12 cellular contexts compared by ENCODE assay signal in genomic region chr16:84367750-84368320, GRCh38. TPM values are rescaled to one million over a fixed set of nuclear protein-coding genes. Genes with fewer than 3 reads are reported as not detected.
A peak's percentile ranks its signal among the peaks of the same experiment; 100 is the strongest.
DNase-seq lines count a peak whose midpoint lies in the region; ATAC-seq, FAIRE-seq and TF ChIP-seq lines count a peak whose summit lies in the region.
"Had no signal": no experiment of that assay in that cellular context is flagged by ENCODE, and none has a peak within 500 bp of the region (broad histone marks: within the 10 kb centered on the region; RNA-seq: fewer than 3 reads in every experiment).

No MANE protein-coding gene starts in this region.

- TF ChIP-seq RAD21 in GM12878 (IDR thresholded peaks at IDR 0.05; ENCODE audit: insufficient read depth, low read depth, low read length) (no peak), HepG2 (CRISPR knock-in tag; IDR thresholded peaks at IDR 0.05) (no peak)

- no peak for TF ChIP-seq CTCF in GM12878 (IDR thresholded peaks at IDR 0.05 in 2 of 3, conservative IDR thresholded peaks at IDR 0.05 in 1 of 3; ENCODE audit: control insufficient read depth in 2 of 3, extremely low read depth in 1 of 3, insufficient read depth in 1 of 3, low read depth in 3 of 3, low read length in 3 of 3)
- TF ChIP-seq CTCF in HepG2 (CRISPR knock-in tag; IDR thresholded peaks at IDR 0.05), result no peak
- TF ChIP-seq CTCF in testis (IDR thresholded peaks at IDR 0.05), result no peak

- TF ChIP-seq POLR2A in GM12878 (IDR thresholded peaks at IDR 0.05; ENCODE audit: low read depth, low read length) (no peak), HepG2 (IDR thresholded peaks at IDR 0.05; ENCODE audit: insufficient read depth in 1 of 2, low read depth in 2 of 2, low read length in 2 of 2) (no peak), testis (IDR thresholded peaks at IDR 0.05) (no peak)

- no peak overlapping the region for H2AFZ ChIP-seq in GM12878 (ENCODE audit: control insufficient read depth, low read depth, low read length)
- no peak overlapping the region for H2AFZ ChIP-seq in HepG2 (ENCODE audit: low read length)

- SMC1A ChIA-PET in GM12878 (lab: Charles Lee; ENCODE audit: uncharacterized antibody, unreplicated experiment), result no interaction called here

- TF ChIP-seq EP300 in GM12878 (IDR thresholded peaks at IDR 0.05; ENCODE audit: borderline replicate concordance in 1 of 2, control insufficient read depth in 1 of 2, low read depth in 2 of 2, low read length in 2 of 2), result no peak
- no peak for TF ChIP-seq EP300 in HepG2 (IDR thresholded peaks at IDR 0.05; ENCODE audit: low read depth in 2 of 2, low read length in 2 of 2)
- no peak for TF ChIP-seq EP300 in HepG2 (CRISPR knock-in tag; IDR thresholded peaks at IDR 0.05; ENCODE audit: borderline replicate concordance)

- CTCF ChIA-PET in GM12878 (lab: Yijun Ruan, JAX), result no interaction called here
- CTCF ChIA-PET in HepG2 (lab: Yijun Ruan, JAX; ENCODE audit: low intra/inter-chr PET ratio, low total read pairs), result no interaction called here

- in situ Hi-C loops in GM12878 (cut with MboI) (no loop called here), HepG2 (cut with HindIII; ENCODE audit: extremely low pct_ligation_motif_present, low pct_unique_long_range_greater_than_20kb) (no loop called here)

- peaks cover 0 to 12% of the 10 kb centered on the region in 2 experiments; a peak in 3 of 4 replicates for H3K27me3 ChIP-seq in GM12878 (replicated peaks in 1 of 2; ENCODE audit: control insufficient read depth in 2 of 2, insufficient read depth in 2 of 2, low read length in 1 of 2)
- peaks cover 0 to 39% of the 10 kb centered on the region in 2 experiments; a peak in 4 of 5 replicates for H3K27me3 ChIP-seq in HepG2 (ENCODE audit: control insufficient read depth in 1 of 2, insufficient read depth in 2 of 2, low read length in 2 of 2)
- H3K27me3 ChIP-seq in testis, result no peaks in the 10 kb centered on the region

- ATAC-seq in GM12878 (no peak), HepG2 (peak; percentile 24), HG02588 (IDR thresholded peaks at IDR 0.05; ENCODE audit: unreplicated experiment) (no peak)
- ATAC-seq: sciatic nerve had no signal

- no peak overlapping the region for H3K27ac ChIP-seq in GM12878 (ENCODE audit: control insufficient read depth, insufficient read depth)
- H3K27ac ChIP-seq in HepG2 (ENCODE audit: extremely low read length, insufficient read depth, low read length), result no peak overlapping the region
- no peak overlapping the region for H3K27ac ChIP-seq in testis

- no peaks in the 10 kb centered on the region for H4K20me1 ChIP-seq in GM12878 (ENCODE audit: control insufficient read depth, insufficient read depth)
- no peaks in the 10 kb centered on the region for H4K20me1 ChIP-seq in HepG2 (ENCODE audit: insufficient read depth, low read length)

- intact Hi-C loops in GM12878 (cut with micrococcal nuclease; ENCODE audit: unreplicated experiment), result no loop called here
- intact Hi-C loops in HepG2 (cut with micrococcal nuclease; ENCODE audit: unreplicated experiment), result no loop called here
- intact Hi-C loops in testis (cut with DNase I; ENCODE audit: low total_unique reads), result no loop called here

- H3K9me3 ChIP-seq in GM12878 (replicated peaks; ENCODE audit: control insufficient read depth, insufficient read depth, low read length), result no peaks in the 10 kb centered on the region
- no peaks in the 10 kb centered on the region for H3K9me3 ChIP-seq in HepG2 (ENCODE audit: low read length)
- no peaks in the 10 kb centered on the region for H3K9me3 ChIP-seq in testis

- WGBS in GM12878 (ENCODE audit: insufficient coverage, insufficient replicate concordance, low lambda C conversion rate, missing lambda C conversion rate), result 25% methylated on average over 27 of the region's 27 CpGs
- 54% methylated on average over 14 of the region's 27 CpGs for WGBS in HepG2 (ENCODE audit: low lambda C conversion rate)
- 7 to 23% methylated on average over 3 to 27 of the region's 27 CpGs for WGBS in testis, 2 donors

- RAD21 ChIA-PET in GM12878 (lab: Charles Lee; ENCODE audit: unreplicated experiment), result no interaction called here

- DNase-seq in NCI-H748 (lab: John Stamatoyannopoulos, UW; ENCODE audit: unreplicated experiment) (peak; percentile 58), NCI-H748 treated with DMSO at 0.1 percent for 48 hours (lab: John Stamatoyannopoulos, UW) (no peak), GM12878 (ENCODE audit: low read depth, low spot score) (no peak), HepG2 (ENCODE audit: low spot score) (no peak), testis (no peak), cerebellar cortex (ENCODE audit: low spot score) (no peak), NCI-H187 treated with DMSO at 0.1 percent for 48 hours (lab: John Stamatoyannopoulos, UW) (no peak)
- DNase-seq: erythroblast, KG1 had no signal

- H3K4me3 ChIP-seq in GM12878 (no peak overlapping the region), HepG2 (replicated peaks in 1 of 3; ENCODE audit: insufficient read depth in 1 of 3, low read depth in 2 of 3, low read length in 3 of 3) (no peak overlapping the region; a peak in 1 of 6 replicates), testis (peak overlapping the region; percentile 20 to 31)

- no peak overlapping the region for H3K4me2 ChIP-seq in GM12878 (ENCODE audit: control insufficient read depth, insufficient read depth)
- no peak overlapping the region for H3K4me2 ChIP-seq in HepG2 (ENCODE audit: low read depth, low read length)

- H3K4me1 ChIP-seq in GM12878 (ENCODE audit: control insufficient read depth, insufficient read depth, low read length) (no peaks in the 10 kb centered on the region), HepG2 (ENCODE audit: insufficient read depth, low read length) (peaks cover 17% of the 10 kb centered on the region), testis (no peaks in the 10 kb centered on the region)

- H3K36me3 ChIP-seq in GM12878 (ENCODE audit: control insufficient read depth in 2 of 2, insufficient read depth in 2 of 2, low read length in 1 of 2) (no peaks in the 10 kb centered on the region), HepG2 (replicated peaks in 1 of 2; ENCODE audit: control insufficient read depth in 1 of 2, insufficient read depth in 2 of 2, low read length in 2 of 2) (no peaks in the 10 kb centered on the region), testis (ENCODE audit: low read depth, missing control alignments) (no peaks in the 10 kb centered on the region)

- H3K9ac ChIP-seq in GM12878 (ENCODE audit: control insufficient read depth, insufficient read depth, low read length), result no peak overlapping the region
- H3K9ac ChIP-seq in HepG2 (ENCODE audit: insufficient read depth, low read depth, low read length), result no peak overlapping the region

- H3K79me2 ChIP-seq in GM12878 (ENCODE audit: control insufficient read depth, insufficient read depth, low read length), result no peaks in the 10 kb centered on the region
- H3K79me2 ChIP-seq in HepG2 (ENCODE audit: insufficient read depth, low read length), result no peaks in the 10 kb centered on the region

- no peak for FAIRE-seq in GM12878 (lab: Jason Lieb, UNC)
- FAIRE-seq in HepG2 (lab: Jason Lieb, UNC), result no peak

- POLR2A ChIA-PET in GM12878 (lab: Charles Lee) (no interaction called here), HepG2 (lab: Yijun Ruan, JAX) (no interaction called here)

- BruUV-seq in GM12878 (replicated peaks; lab: Mats Ljungman, UMichigan), result no TSS peak
- no TSS peak for BruUV-seq in HepG2 (replicated peaks; lab: Mats Ljungman, UMichigan)

TF ChIP-seq in HepG2, 621 proteins besides CTCF, POLR2A, EP300 and RAD21 (continues in another document):
- no peak for TF ChIP-seq NFIB (CRISPR knock-in tag; IDR thresholded peaks at IDR 0.05; ENCODE audit: borderline replicate concordance)

RNA-seq across cellular contexts. Expression of gene ATP2C2, which starts 0.5 kb away (rescaled TPM):
- total RNA-seq in GM12878 (2013; cell fraction: nucleolus; rRNA removed), result not detected in 2 replicates
- not detected in 2 replicates for total RNA-seq in GM12878 (2014; rRNA removed)
- total RNA-seq in GM12878 (2014; rRNA removed; fragmentation: Illumina TruSeq; extraction: Trizol), result not detected in 2 replicates
- total RNA-seq in GM12878 (2021), result not detected in 2 replicates
- not detected for polyA plus RNA-seq in GM12878 (2011; ENCODE audit: low read depth)
- not detected in 2 replicates for polyA plus RNA-seq in GM12878 (2011; rRNA removed)
- polyA plus RNA-seq in GM12878 (2011; cell fraction: cytosol; rRNA removed), result not detected in 2 replicates
- not detected in 2 replicates for polyA plus RNA-seq in GM12878 (2011; cell fraction: nucleus; rRNA removed)
- polyA plus RNA-seq in GM12878 (2012), result 0.07 and 0.14 TPM in 2 replicates
- polyA plus RNA-seq in GM12878 (2014; fragmentation: Illumina TruSeq; extraction: Trizol), result not detected in 2 replicates
- under 1 TPM in 1 of 2 experiments, not detected in 1; 0.05 TPM for polyA plus RNA-seq in GM12878 (2014; fragmentation: Nextera tagmentation; extraction: Ambion mirVana)
- not detected in 2 replicates for polyA plus RNA-seq in GM12878 (2014; rRNA removed)
- polyA plus RNA-seq in GM12878 (2016; fragmentation: Nextera tagmentation; extraction: Ambion mirVana), result under 1 TPM in 1 of 2 experiments, not detected in 1; 0.19 TPM
- polyA minus RNA-seq in GM12878 (2011; rRNA and poly(A)+ RNA removed), result 0.15 TPM in 1 of 2 replicates, not detected in the other
- not detected in 2 replicates for polyA minus RNA-seq in GM12878 (2011; cell fraction: cytosol; rRNA and poly(A)+ RNA removed)
- not detected in 2 replicates for polyA minus RNA-seq in GM12878 (2011; cell fraction: nucleus; rRNA and poly(A)+ RNA removed)
- total RNA-seq in HepG2 (2016; rRNA removed; fragmentation: Illumina TruSeq; extraction: Trizol), result not detected in 2 replicates
- total RNA-seq in HepG2 (2016; cell fraction: cytosol; rRNA removed; fragmentation: Illumina TruSeq; extraction: Trizol; ENCODE audit: low read depth), result not detected in 2 replicates
- total RNA-seq in HepG2 (2016; cell fraction: insoluble cytoplasmic fraction; rRNA removed; fragmentation: Illumina TruSeq; extraction: Trizol), result not detected in 2 replicates
- not detected in 2 replicates for total RNA-seq in HepG2 (2016; cell fraction: membrane; rRNA removed; fragmentation: Illumina TruSeq; extraction: Trizol)
- not detected in 2 replicates for total RNA-seq in HepG2 (2016; cell fraction: nucleus; rRNA removed; fragmentation: Illumina TruSeq; extraction: Trizol)
- 0.05 and 0.07 TPM in 2 replicates for polyA plus RNA-seq in HepG2 (2011; rRNA removed)
- 0.04 and 0.06 TPM in 2 replicates for polyA plus RNA-seq in HepG2 (2011; cell fraction: cytosol; rRNA removed)
- 0.29 and 0.54 TPM in 2 replicates for polyA plus RNA-seq in HepG2 (2011; cell fraction: nucleus; rRNA removed)
- polyA plus RNA-seq in HepG2 (2012), result 0.12 and 0.41 TPM in 2 replicates
- not detected in 2 replicates for polyA plus RNA-seq in HepG2 (2016; cell fraction: cytosol; fragmentation: Illumina TruSeq; extraction: Trizol; ENCODE audit: low read depth)
- polyA plus RNA-seq in HepG2 (2016; cell fraction: insoluble cytoplasmic fraction; fragmentation: Illumina TruSeq; extraction: Trizol; ENCODE audit: low read depth), result not detected in 2 replicates
- polyA plus RNA-seq in HepG2 (2016; cell fraction: membrane; fragmentation: Illumina TruSeq; extraction: Trizol; ENCODE audit: low read depth), result not detected in 2 replicates
- not detected in 2 replicates for polyA plus RNA-seq in HepG2 (2016; cell fraction: nucleus; fragmentation: Illumina TruSeq; extraction: Trizol; ENCODE audit: insufficient read depth, low read depth)
- not detected in 2 replicates for polyA minus RNA-seq in HepG2 (2011; rRNA and poly(A)+ RNA removed; ENCODE audit: low replicate concordance)
- polyA minus RNA-seq in HepG2 (2011; cell fraction: cytosol; rRNA and poly(A)+ RNA removed), result not detected in 2 replicates
- not detected in 2 replicates for polyA minus RNA-seq in HepG2 (2011; cell fraction: nucleus; rRNA and poly(A)+ RNA removed)
- 1 to 10 TPM; 1.1 to 3.0 TPM for total RNA-seq in testis
- 5.8 TPM for polyA plus RNA-seq in testis (ENCODE audit: insufficient read depth, low read depth, low replicate concordance)
- polyA plus RNA-seq: AG04450 had no signal

Comparison
In these comparisons a context has a peak if more than half of its experiments do, and no peak if none do; other contexts are left out.
1. H3K4me3 ChIP-seq: peak in testis (2 of 2); none in GM12878 (single experiment) and HepG2 (0 of 3).